ENCODE assay signal across 24 cellular contexts in genomic region chr1:232223887-232224286, GRCh38.
A peak's percentile ranks its signal among the peaks of the same experiment; 100 is the strongest.
DNase-seq lines count a peak whose midpoint lies in the region; ATAC-seq and TF ChIP-seq lines count a peak whose summit lies in the region.
"Had no signal": no experiment of that assay in that cellular context is flagged by ENCODE, and none has a peak within 500 bp of the region (broad histone marks: within the 10 kb centered on the region; RNA-seq: fewer than 3 reads in every experiment).

No MANE protein-coding gene starts in this region.

- WGBS in neuronal stem cell (ENCODE audit: extremely low coverage in 2 of 2, insufficient read length in 2 of 2, insufficient replicate concordance in 1 of 2), 2 donors, result no CpG with 5 or more reads among the region's 7 CpGs

- no peaks in the 10 kb centered on the region for H3K27me3 Mint-ChIP-seq in central memory CD8-positive, alpha-beta T cell
- no peaks in the 10 kb centered on the region for H3K27me3 Mint-ChIP-seq in stimulated activated naive CD8-positive, alpha-beta T cell treated with anti-CD3 and anti-CD28 coated beads, Interleukin-15, amount 100 ng/mL, for 72 hours
- H3K27me3 Mint-ChIP-seq: CD4-positive, alpha-beta memory T cell had no signal

- H3K4me3 ChIP-seq in HEK293 (ENCODE audit: low read depth, low read length) (no peak overlapping the region), neuronal stem cell (ENCODE audit: low read length in 2 of 2) (no peak overlapping the region)
- H3K4me3 ChIP-seq: A549; BLaER1 treated with 17β-estradiol and CSF1 and Interleukin-3, amounts not matched to agents 10 nM and 100 nM; GM23338 had no signal

- no peak overlapping the region for H2BK120ac ChIP-seq in neuronal stem cell (ENCODE audit: low read depth, low read length)

- H3K9me3 Mint-ChIP-seq in central memory CD8-positive, alpha-beta T cell, result no peaks in the 10 kb centered on the region
- H3K9me3 Mint-ChIP-seq in stimulated activated naive CD8-positive, alpha-beta T cell treated with anti-CD3 and anti-CD28 coated beads, Interleukin-15, amount 100 ng/mL, for 72 hours, result no peaks in the 10 kb centered on the region
- H3K9me3 Mint-ChIP-seq: CD4-positive, alpha-beta memory T cell had no signal

- TF ChIP-seq CTCF in HEK293 (tag by site-specific recombination; IDR thresholded peaks at IDR 0.05) (no peak), omental fat pad (IDR thresholded peaks at IDR 0.05) (no peak)

- H3K4me2 ChIP-seq in neuronal stem cell (ENCODE audit: insufficient read depth, low read length, poor library complexity, severe bottlenecking), result no peak overlapping the region
- H3K4me2 ChIP-seq: A549; BLaER1 treated with 17β-estradiol and CSF1 and Interleukin-3, amounts not matched to agents 10 nM and 100 nM had no signal

- no peak overlapping the region for H3K9ac ChIP-seq in neuronal stem cell (ENCODE audit: low read depth, low read length, poor library complexity)
- H3K9ac ChIP-seq: BLaER1 treated with 17β-estradiol and CSF1 and Interleukin-3, amounts not matched to agents 10 nM and 100 nM had no signal

- H2BK5ac ChIP-seq in neuronal stem cell (ENCODE audit: low read length), result no peak overlapping the region

- H3K23ac ChIP-seq in neuronal stem cell (ENCODE audit: low read depth, low read length, poor library complexity), result no peak overlapping the region

- peak overlapping the region; percentile 1 for H3K27ac Mint-ChIP-seq in central memory CD8-positive, alpha-beta T cell (ENCODE audit: low read depth)
- H3K27ac Mint-ChIP-seq in stimulated activated naive CD8-positive, alpha-beta T cell treated with anti-CD3 and anti-CD28 coated beads, Interleukin-15, amount 100 ng/mL, for 72 hours, result no peak overlapping the region
- H3K27ac Mint-ChIP-seq: CD14-positive monocyte, GM23338, H9, HFFc6 had no signal

- no peaks in the 10 kb centered on the region for H3K27me3 ChIP-seq in neuronal stem cell (ENCODE audit: control insufficient read depth in 3 of 3, insufficient read depth in 3 of 3, low read depth in 1 of 3, low read length in 3 of 3)
- H3K27me3 ChIP-seq: BE2C; BLaER1 treated with 17β-estradiol and CSF1 and Interleukin-3, amounts not matched to agents 10 nM and 100 nM had no signal

- H3K18ac ChIP-seq in neuronal stem cell (ENCODE audit: low read length), result no peak overlapping the region

- H3K79me1 ChIP-seq in neuronal stem cell (ENCODE audit: low read depth, low read length), result no peaks in the 10 kb centered on the region

- H2BK15ac ChIP-seq in neuronal stem cell (ENCODE audit: low read length), result no peak overlapping the region

- H3K4me1 ChIP-seq in HEK293 (ENCODE audit: control insufficient read depth, insufficient read depth, low read length), result peaks cover 26% of the 10 kb centered on the region
- H3K4me1 ChIP-seq in neuronal stem cell (ENCODE audit: control insufficient read depth in 2 of 2, insufficient read depth in 1 of 2, low read depth in 1 of 2, low read length in 2 of 2), result peaks cover 15 to 22% of the 10 kb centered on the region in 2 donors
- H3K4me1 ChIP-seq: BLaER1 treated with 17β-estradiol and CSF1 and Interleukin-3, amounts not matched to agents 10 nM and 100 nM had no signal

- H3K9me3 ChIP-seq in HEK293 (ENCODE audit: control insufficient read depth, insufficient read depth, low read depth, low read length), result no peaks in the 10 kb centered on the region
- no peaks in the 10 kb centered on the region for H3K9me3 ChIP-seq in neuronal stem cell (replicated peaks in 1 of 2; ENCODE audit: control insufficient read depth in 2 of 2, insufficient read depth in 1 of 2, low read depth in 1 of 2, low read length in 2 of 2)
- H3K9me3 ChIP-seq: A549; BE2C; BLaER1 treated with 17β-estradiol and CSF1 and Interleukin-3, amounts not matched to agents 10 nM and 100 nM had no signal

- CTCF ChIA-PET in HEK293 (lab: Yijun Ruan, JAX), result interaction anchor here (0.6 kb wide), 1 partner anchor 16 kb away, joined by 3 read pairs; no protein-coding TSS in a partner anchor

- no peak overlapping the region for H4K91ac ChIP-seq in neuronal stem cell (ENCODE audit: low read depth, low read length, poor library complexity)

- H3K36me3 Mint-ChIP-seq in central memory CD8-positive, alpha-beta T cell (ENCODE audit: insufficient read depth), result no peaks in the 10 kb centered on the region
- H3K36me3 Mint-ChIP-seq: CD14-positive monocyte; CD4-positive, alpha-beta memory T cell had no signal

- peak overlapping the region; percentile 2 for H2AK5ac ChIP-seq in neuronal stem cell (ENCODE audit: low read depth, low read length)

- H3K27ac ChIP-seq in HEK293 (ENCODE audit: extremely low read depth, low read depth, low read length) (no peak overlapping the region), neuronal stem cell (replicated peaks; ENCODE audit: low read length) (no peak overlapping the region)
- H3K27ac ChIP-seq: BLaER1 treated with 17β-estradiol and CSF1 and Interleukin-3, amounts not matched to agents 10 nM and 100 nM had no signal

- no peak overlapping the region for H4K8ac ChIP-seq in neuronal stem cell (ENCODE audit: low read depth, low read length)

- no peak overlapping the region for H2AFZ ChIP-seq in neuronal stem cell (ENCODE audit: low read length)
- H2AFZ ChIP-seq: GM23338 had no signal

- POLR2A ChIA-PET in HEK293 (lab: Yijun Ruan, JAX), result no interaction called here

- no peak overlapping the region for H3K4me3 Mint-ChIP-seq in central memory CD8-positive, alpha-beta T cell
- no peak overlapping the region for H3K4me3 Mint-ChIP-seq in stimulated activated naive CD8-positive, alpha-beta T cell treated with anti-CD3 and anti-CD28 coated beads, Interleukin-15, amount 100 ng/mL, for 72 hours
- H3K4me3 Mint-ChIP-seq: CD14-positive monocyte; CD4-positive, alpha-beta memory T cell; GM23338; H9; HFFc6 had no signal

- no peak overlapping the region for H3K14ac ChIP-seq in neuronal stem cell (ENCODE audit: low read length)

- H3K36me3 ChIP-seq in HEK293 (ENCODE audit: control insufficient read depth in 2 of 2, insufficient read depth in 1 of 2, low read length in 2 of 2) (no peaks in the 10 kb centered on the region), neuronal stem cell (replicated peaks in 1 of 2; ENCODE audit: control insufficient read depth in 2 of 2, insufficient read depth in 2 of 2, low read length in 2 of 2) (no peaks in the 10 kb centered on the region)
- H3K36me3 ChIP-seq: BE2C; BLaER1 treated with 17β-estradiol and CSF1 and Interleukin-3, amounts not matched to agents 10 nM and 100 nM had no signal

- no peak for DNase-seq in central memory CD8-positive, alpha-beta T cell (ENCODE audit: low spot score in 2 of 2)
- DNase-seq in islet precursor cell (peak; percentile 24), neuronal stem cell (ENCODE audit: low spot score) (no peak), NCI-H1436 treated with DMSO at 0.1 percent for 48 hours (lab: John Stamatoyannopoulos, UW) (no peak), omental fat pad (ENCODE audit: low spot score) (no peak)
- no peak for DNase-seq in stimulated activated naive CD8-positive, alpha-beta T cell treated with anti-CD3 and anti-CD28 coated beads, Interleukin-15, amount 100 ng/mL, for 72 hours
- DNase-seq: 8988T; ACHN; AML-193; Calu3; CD4-positive, alpha-beta memory T cell; COR-L47; DMS53; GF-D8; H9; HFFc6 had no signal

- no peak for ATAC-seq in central memory CD8-positive, alpha-beta T cell (replicated peaks; ENCODE audit: extremely low read depth, poor library complexity, severe bottlenecking)
- no peak for ATAC-seq in HG03095 (IDR thresholded peaks at IDR 0.05; ENCODE audit: unreplicated experiment)
- ATAC-seq in omental fat pad (ENCODE audit: low FRiP score), result no peak
- no peak for ATAC-seq in stimulated activated naive CD8-positive, alpha-beta T cell treated with anti-CD3 and anti-CD28 coated beads, Interleukin-15, amount 100 ng/mL, for 72 hours
- ATAC-seq: A549, GM23338, HCT116 had no signal

- peaks cover 26% of the 10 kb centered on the region for H3K4me1 Mint-ChIP-seq in central memory CD8-positive, alpha-beta T cell
- peaks cover 11% of the 10 kb centered on the region for H3K4me1 Mint-ChIP-seq in stimulated activated naive CD8-positive, alpha-beta T cell treated with anti-CD3 and anti-CD28 coated beads, Interleukin-15, amount 100 ng/mL, for 72 hours
- H3K4me1 Mint-ChIP-seq: CD14-positive monocyte had no signal

- no peak overlapping the region for H3K4ac ChIP-seq in neuronal stem cell (ENCODE audit: low read length)

- no peak overlapping the region for H2BK12ac ChIP-seq in neuronal stem cell (ENCODE audit: low read length)

TF ChIP-seq in HEK293, 187 proteins besides CTCF, POLR2A, EP300 and RAD21 (continues in another document):
- TF ChIP-seq ZNF248 (tag by site-specific recombination; IDR thresholded peaks at IDR 0.05) (no peak), ATF2 (tag by site-specific recombination; IDR thresholded peaks at IDR 0.05; ENCODE audit: low read depth) (no peak), ZBTB7A (tag by site-specific recombination; IDR thresholded peaks at IDR 0.05; ENCODE audit: low read depth) (no peak), ZNF404 (tag by site-specific recombination; IDR thresholded peaks at IDR 0.05) (no peak), ZNF677 (tag by site-specific recombination; IDR thresholded peaks at IDR 0.05) (no peak), FEZF1 (tag by site-specific recombination; IDR thresholded peaks at IDR 0.05) (no peak), ZNF341 (tag by site-specific recombination; IDR thresholded peaks at IDR 0.05; ENCODE audit: low read depth) (peak; percentile 58; the same call in 1 of the 2 replicates), ZNF223 (tag by site-specific recombination; IDR thresholded peaks at IDR 0.05) (no peak)
- TF ChIP-seq, protein P1, sequence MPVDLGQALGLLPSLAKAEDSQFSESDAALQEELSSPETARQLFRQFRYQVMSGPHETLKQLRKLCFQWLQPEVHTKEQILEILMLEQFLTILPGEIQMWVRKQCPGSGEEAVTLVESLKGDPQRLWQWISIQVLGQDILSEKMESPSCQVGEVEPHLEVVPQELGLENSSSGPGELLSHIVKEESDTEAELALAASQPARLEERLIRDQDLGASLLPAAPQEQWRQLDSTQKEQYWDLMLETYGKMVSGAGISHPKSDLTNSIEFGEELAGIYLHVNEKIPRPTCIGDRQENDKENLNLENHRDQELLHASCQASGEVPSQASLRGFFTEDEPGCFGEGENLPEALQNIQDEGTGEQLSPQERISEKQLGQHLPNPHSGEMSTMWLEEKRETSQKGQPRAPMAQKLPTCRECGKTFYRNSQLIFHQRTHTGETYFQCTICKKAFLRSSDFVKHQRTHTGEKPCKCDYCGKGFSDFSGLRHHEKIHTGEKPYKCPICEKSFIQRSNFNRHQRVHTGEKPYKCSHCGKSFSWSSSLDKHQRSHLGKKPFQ (tag by site-specific recombination; IDR thresholded peaks at IDR 0.05), result no peak
